In genomic region chr4:729336-730315, GRCh38 we compare ENCODE assay signal across 20 cellular contexts. TPM values are rescaled to one million over a fixed set of nuclear protein-coding genes. Genes with fewer than 3 reads are reported as not detected.
DNase-seq lines count a peak whose midpoint lies in the region; ATAC-seq and TF ChIP-seq lines count a peak whose summit lies in the region.
"Had no signal": no experiment of that assay in that cellular context is flagged by ENCODE, and none has a peak within 500 bp of the region (broad histone marks: within the 10 kb centered on the region; RNA-seq: fewer than 3 reads in every experiment).

No MANE protein-coding gene starts in this region.

- no peak overlapping the region for H2BK5ac ChIP-seq in mesenchymal stem cell (ENCODE audit: low read depth, low read length, poor library complexity, severe bottlenecking)

- H3K18ac ChIP-seq in mesenchymal stem cell (ENCODE audit: low read depth in 1 of 2, low read length in 2 of 2): no peak overlapping the region

- H3K9me3 ChIP-seq in SJCRH30 (replicated peaks): peaks cover 5% of the 10 kb centered on the region; the same call in 1 of the 2 replicates
- no peaks in the 10 kb centered on the region for H3K9me3 ChIP-seq in mesenchymal stem cell (ENCODE audit: control insufficient read depth, low read length)
- H3K9me3 ChIP-seq in psoas muscle: no peaks in the 10 kb centered on the region

- no peaks in the 10 kb centered on the region for H3K27me3 Mint-ChIP-seq in activated naive CD8-positive, alpha-beta T cell
- H3K27me3 Mint-ChIP-seq in activated naive CD8-positive, alpha-beta T cell treated with anti-CD3 and anti-CD28 coated beads for 36 hours: no peaks in the 10 kb centered on the region
- no peaks in the 10 kb centered on the region for H3K27me3 Mint-ChIP-seq in progenitor cell of endocrine pancreas
- H3K27me3 Mint-ChIP-seq: B cell; CD4-positive, CD25-positive, alpha-beta regulatory T cell had no signal

- H3K4me1 ChIP-seq in SJCRH30: peaks cover 23% of the 10 kb centered on the region
- H3K4me1 ChIP-seq in mesenchymal stem cell (ENCODE audit: control insufficient read depth, insufficient read depth, low read depth, low read length): peaks cover 11% of the 10 kb centered on the region
- H3K4me1 ChIP-seq in psoas muscle: no peaks in the 10 kb centered on the region

- ATAC-seq in psoas muscle (no peak), HG03139 (IDR thresholded peaks at IDR 0.05; ENCODE audit: unreplicated experiment) (no peak)
- ATAC-seq: PC-3 had no signal

- H3K4me2 ChIP-seq in mesenchymal stem cell (ENCODE audit: low read length, poor library complexity, severe bottlenecking): no peak overlapping the region

- H3K4me1 Mint-ChIP-seq in activated naive CD8-positive, alpha-beta T cell (ENCODE audit: low read depth): peaks cover 6% of the 10 kb centered on the region
- peaks cover 3% of the 10 kb centered on the region for H3K4me1 Mint-ChIP-seq in activated naive CD8-positive, alpha-beta T cell treated with anti-CD3 and anti-CD28 coated beads for 36 hours
- peaks cover 10% of the 10 kb centered on the region for H3K4me1 Mint-ChIP-seq in progenitor cell of endocrine pancreas (ENCODE audit: low read depth)

- WGBS in mesenchymal stem cell: 95% methylated on average over 18 of the region's 20 CpGs
- 67 to 85% (median 72%) methylated on average over 20 of the region's 20 CpGs for whole genome bisulfite sequencing in psoas muscle, 3 donors

- no peak for TF ChIP-seq CTCF in progenitor cell of endocrine pancreas (IDR thresholded peaks at IDR 0.05; ENCODE audit: unreplicated experiment)
- no peak for TF ChIP-seq CTCF in psoas muscle (IDR thresholded peaks at IDR 0.05)

- H3K23ac ChIP-seq in mesenchymal stem cell (ENCODE audit: low read length in 2 of 2): no peak overlapping the region

- H3K14ac ChIP-seq in mesenchymal stem cell (ENCODE audit: low read length in 2 of 2): no peak overlapping the region

- H3K27ac ChIP-seq in SJCRH30: peak overlapping the region; percentile 90
- no peak overlapping the region for H3K27ac ChIP-seq in mesenchymal stem cell (ENCODE audit: low read length, poor library complexity, severe bottlenecking)
- no peak overlapping the region for H3K27ac ChIP-seq in psoas muscle

- peaks cover 47% of the 10 kb centered on the region for H3K36me3 ChIP-seq in SJCRH30
- H3K36me3 ChIP-seq in mesenchymal stem cell (ENCODE audit: control insufficient read depth in 1 of 2, insufficient read depth in 2 of 2, low read depth in 1 of 2, low read length in 2 of 2): peaks cover 36 to 63% of the 10 kb centered on the region in 2 experiments
- peaks cover 6 to 22% of the 10 kb centered on the region in 2 donors for H3K36me3 ChIP-seq in psoas muscle (ENCODE audit: insufficient read depth in 1 of 2, low read depth in 1 of 2)

- no peak overlapping the region for H3K4me3 ChIP-seq in SJCRH30
- no peak overlapping the region for H3K4me3 ChIP-seq in mesenchymal stem cell (ENCODE audit: insufficient read depth in 1 of 2, low read depth in 1 of 2, low read length in 2 of 2)
- H3K4me3 ChIP-seq in psoas muscle: no peak overlapping the region

- H2BK12ac ChIP-seq in mesenchymal stem cell (ENCODE audit: low read length in 2 of 2): no peak overlapping the region

- no peak overlapping the region for H3K4ac ChIP-seq in mesenchymal stem cell (ENCODE audit: low read depth in 1 of 2, low read length in 2 of 2)

- no peak overlapping the region for H3K9ac ChIP-seq in mesenchymal stem cell (ENCODE audit: low read length)

- no peaks in the 10 kb centered on the region for H3K9me3 Mint-ChIP-seq in activated naive CD8-positive, alpha-beta T cell (ENCODE audit: low read depth)
- H3K9me3 Mint-ChIP-seq in activated naive CD8-positive, alpha-beta T cell treated with anti-CD3 and anti-CD28 coated beads for 36 hours: no peaks in the 10 kb centered on the region
- no peaks in the 10 kb centered on the region for H3K9me3 Mint-ChIP-seq in progenitor cell of endocrine pancreas (ENCODE audit: low read depth)

- no peak for DNase-seq in activated naive CD8-positive, alpha-beta T cell treated with anti-CD3 and anti-CD28 coated beads for 36 hours
- DNase-seq in SJCRH30: peak; percentile 87 to 88
- DNase-seq in mesenchymal stem cell: no peak
- DNase-seq in progenitor cell of endocrine pancreas (ENCODE audit: low spot score, unreplicated experiment): no peak
- no peak for DNase-seq in psoas muscle
- DNase-seq in T-helper 1 cell: no peak
- DNase-seq: CD4-positive, CD25-positive, alpha-beta regulatory T cell; COR-L47; DMS 273 treated with DMSO at 0.1 percent for 48 hours; NCI-H1048; NCI-H1436; NCI-H2029; NCI-H345; NCI-H524 treated with DMSO at 0.1 percent for 48 hours; PC-3 had no signal

- peak overlapping the region; percentile 8 for H3K27ac Mint-ChIP-seq in activated naive CD8-positive, alpha-beta T cell
- H3K27ac Mint-ChIP-seq in activated naive CD8-positive, alpha-beta T cell treated with anti-CD3 and anti-CD28 coated beads for 36 hours: no peak overlapping the region
- peak overlapping the region; percentile 21 for H3K27ac Mint-ChIP-seq in progenitor cell of endocrine pancreas
- H3K27ac Mint-ChIP-seq: B cell; CD4-positive, CD25-positive, alpha-beta regulatory T cell had no signal

- H2AFZ ChIP-seq in mesenchymal stem cell (ENCODE audit: low read depth, low read length): no peak overlapping the region

- H3K27me3 ChIP-seq in SJCRH30 (no peaks in the 10 kb centered on the region), mesenchymal stem cell (ENCODE audit: control insufficient read depth in 1 of 2, insufficient read depth in 1 of 2, low read length in 2 of 2) (no peaks in the 10 kb centered on the region), psoas muscle (ENCODE audit: insufficient read depth in 3 of 3, low read length in 2 of 3) (no peaks in the 10 kb centered on the region)

- peaks cover 28% of the 10 kb centered on the region for H3K79me1 ChIP-seq in mesenchymal stem cell (replicated peaks; ENCODE audit: low read length, poor library complexity, severe bottlenecking)

- H2AK5ac ChIP-seq in mesenchymal stem cell (ENCODE audit: low read length, severe bottlenecking): no peak overlapping the region

- peak overlapping the region; percentile 58 for H4K91ac ChIP-seq in mesenchymal stem cell (ENCODE audit: low read length)

- no peak overlapping the region for H3K4me3 Mint-ChIP-seq in activated naive CD8-positive, alpha-beta T cell
- H3K4me3 Mint-ChIP-seq in activated naive CD8-positive, alpha-beta T cell treated with anti-CD3 and anti-CD28 coated beads for 36 hours: no peak overlapping the region
- no peak overlapping the region for H3K4me3 Mint-ChIP-seq in progenitor cell of endocrine pancreas (ENCODE audit: low read depth)
- H3K4me3 Mint-ChIP-seq: B cell; CD4-positive, CD25-positive, alpha-beta regulatory T cell had no signal

- peaks cover 2% of the 10 kb centered on the region for H3K36me3 Mint-ChIP-seq in activated naive CD8-positive, alpha-beta T cell
- peaks cover 2% of the 10 kb centered on the region for H3K36me3 Mint-ChIP-seq in activated naive CD8-positive, alpha-beta T cell treated with anti-CD3 and anti-CD28 coated beads for 36 hours
- peaks cover 22% of the 10 kb centered on the region for H3K36me3 Mint-ChIP-seq in progenitor cell of endocrine pancreas (ENCODE audit: insufficient read depth)

- peak overlapping the region; percentile 42 for H4K8ac ChIP-seq in mesenchymal stem cell (ENCODE audit: low read length)

- intact Hi-C loops in psoas muscle (cut with DNase I): loop anchor here in 1 of 2 donors (10.0 kb wide), 1 partner anchor 265 kb away; the partner anchor contains the start of gene SLC26A1

- H2BK120ac ChIP-seq in mesenchymal stem cell (ENCODE audit: low read depth, low read length): no peak overlapping the region

- H2BK15ac ChIP-seq in mesenchymal stem cell (ENCODE audit: low read depth, poor library complexity, severe bottlenecking): no peak overlapping the region

RNA-seq across cellular contexts. Expression of gene PCGF3, which starts 24.0 kb away (rescaled TPM):
- total RNA-seq in activated naive CD8-positive, alpha-beta T cell treated with anti-CD3 and anti-CD28 coated beads for 36 hours: 10 to 100 TPM; 19.7 to 21.2 TPM
- 50.3 and 60.4 TPM in 2 replicates for total RNA-seq in SJCRH30 (2014; rRNA removed; shearing (Covaris generic))
- 33.6 TPM for polyA plus RNA-seq in mesenchymal stem cell (2013, experiment 1 of 2)
- polyA plus RNA-seq in mesenchymal stem cell (2013, experiment 2 of 2): 32.1 TPM
- total RNA-seq in progenitor cell of endocrine pancreas: 79.8 and 87.9 TPM in 2 replicates
- 10 to 100 TPM; 13.0 to 18.6 (median 15.3) TPM for total RNA-seq in psoas muscle
- 10 to 100 TPM; 10.9 to 19.2 (median 11.3) TPM for polyA plus RNA-seq in psoas muscle

RNA-seq across cellular contexts. Expression of gene SLC49A3, which starts 40.7 kb away (rescaled TPM):
- under 1 TPM; 0.38 to 0.43 TPM for total RNA-seq in activated naive CD8-positive, alpha-beta T cell treated with anti-CD3 and anti-CD28 coated beads for 36 hours
- total RNA-seq in SJCRH30 (2014; rRNA removed; shearing (Covaris generic)): 0.13 TPM in 1 of 2 replicates, not detected in the other
- 1.4 TPM for polyA plus RNA-seq in mesenchymal stem cell (2013, experiment 1 of 2)
- polyA plus RNA-seq in mesenchymal stem cell (2013, experiment 2 of 2): 1.3 TPM
- 12.9 and 13.1 TPM in 2 replicates for total RNA-seq in progenitor cell of endocrine pancreas
- total RNA-seq in psoas muscle: 1 to 10 TPM; 1.7 to 3.1 (median 3.0) TPM
- 1 to 10 TPM; 1.6 to 3.7 (median 1.9) TPM for polyA plus RNA-seq in psoas muscle
- total RNA-seq: H4, MCF 10A, PC-3 had no signal

RNA-seq across cellular contexts. Expression of gene MYL5, which starts 55.3 kb away (rescaled TPM):
- 10 to 100 TPM; 22.7 to 22.9 TPM for total RNA-seq in activated naive CD8-positive, alpha-beta T cell treated with anti-CD3 and anti-CD28 coated beads for 36 hours
- total RNA-seq in SJCRH30 (2014; rRNA removed; shearing (Covaris generic)): 3.2 and 3.4 TPM in 2 replicates
- 15.0 TPM for polyA plus RNA-seq in mesenchymal stem cell (2013, experiment 1 of 2)
- 13.1 TPM for polyA plus RNA-seq in mesenchymal stem cell (2013, experiment 2 of 2)
- total RNA-seq in progenitor cell of endocrine pancreas: 22.6 and 23.7 TPM in 2 replicates
- total RNA-seq in psoas muscle: 1 to 10 TPM; 3.3 to 7.2 (median 5.9) TPM
- 10 to 100 TPM in 1 of 3 donors, 1 to 10 TPM in 2; 2.0 to 11.2 (median 5.4) TPM for polyA plus RNA-seq in psoas muscle

RNA-seq across cellular contexts. Expression of gene ATP5ME, which starts 55.5 kb away (rescaled TPM):
- total RNA-seq in activated naive CD8-positive, alpha-beta T cell treated with anti-CD3 and anti-CD28 coated beads for 36 hours: 100 to 1,000 TPM; 284 to 287 TPM
- total RNA-seq in SJCRH30 (2014; rRNA removed; shearing (Covaris generic)): 338 and 409 TPM in 2 replicates
- polyA plus RNA-seq in mesenchymal stem cell (2013, experiment 1 of 2): 1,109 TPM
- polyA plus RNA-seq in mesenchymal stem cell (2013, experiment 2 of 2): 1,079 TPM
- total RNA-seq in progenitor cell of endocrine pancreas (235 and 236 TPM in 2 replicates), psoas muscle (100 to 1,000 TPM; 358 to 494 (median 466) TPM)
- 100 to 1,000 TPM; 389 to 712 (median 679) TPM for polyA plus RNA-seq in psoas muscle

Comparison
In these comparisons a context has a peak if more than half of its experiments do, and no peak if none do; other contexts are left out.
1. DNase-seq: peak in SJCRH30 (2 of 2); none in activated naive CD8-positive, alpha-beta T cell treated with anti-CD3 and anti-CD28 coated beads for 36 hours (single experiment), mesenchymal stem cell (single experiment), progenitor cell of endocrine pancreas (single experiment), psoas muscle (0 of 2) and T-helper 1 cell (0 of 5).